Comparison of ENCODE assay signal across 12 cellular contexts in genomic region chr16:48340054-48340453, GRCh38.
"Had no signal": no experiment of that assay in that cellular context is flagged by ENCODE, and none has a peak within 500 bp of the region (broad histone marks: within the 10 kb centered on the region; RNA-seq: fewer than 3 reads in every experiment).

No MANE protein-coding gene starts in this region.

- H3K9me3 Mint-ChIP-seq: endodermal cell, neural progenitor cell had no signal

- H3K27ac Mint-ChIP-seq: endodermal cell had no signal

- DNase-seq: activated CD4-positive, alpha-beta T cell treated with anti-CD3 and anti-CD28 coated beads, Interleukin-2, amount 50 U/mL, for 48 hours; activated gamma-delta T cell; anterior cingulate cortex; dermis blood vessel endothelial cell; endodermal cell; pancreas; stimulated activated CD4-positive, alpha-beta T cell treated with anti-CD3 and anti-CD28 coated beads, Interleukin-4, amount 100 ng/mL, for 24 hours; SW 1271; T1000; tibial artery; uterus had no signal

- ATAC-seq: pancreas had no signal

- H3K4me3 Mint-ChIP-seq: endodermal cell, neural progenitor cell had no signal
